In the genomic region with DNA sequence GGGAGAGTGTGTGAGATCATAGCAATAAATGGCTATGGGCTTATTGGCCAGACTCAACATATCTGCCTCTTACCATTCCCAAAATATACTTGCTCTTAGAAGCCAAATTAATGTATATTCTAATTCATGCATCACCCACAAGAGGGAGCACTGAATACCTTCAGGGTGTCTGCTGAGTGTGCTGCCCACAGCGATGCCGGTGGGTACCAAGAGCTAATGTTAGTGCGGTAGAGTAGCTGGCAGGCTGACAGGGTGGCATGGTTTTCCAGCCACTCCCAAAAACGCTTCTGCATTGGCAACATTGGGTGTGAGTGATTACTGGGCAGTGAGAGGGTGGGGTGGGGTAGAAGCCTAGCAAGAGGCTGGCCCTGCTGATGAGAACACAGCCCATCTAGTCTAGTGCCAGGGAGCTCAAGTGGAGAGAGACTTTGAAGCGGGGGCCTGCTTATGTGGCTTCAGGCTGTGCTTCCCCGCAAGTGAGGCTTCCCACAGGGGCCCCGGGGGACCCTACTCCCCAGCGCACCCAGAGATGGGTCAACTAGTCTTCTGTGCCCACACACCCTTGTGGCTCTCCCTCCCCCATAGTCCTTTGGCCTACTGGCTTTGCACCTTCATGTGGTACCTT, we compare ENCODE assay signal across 7 cellular contexts. TPM values are rescaled to one million over a fixed set of nuclear protein-coding genes. Genes with fewer than 3 reads are reported as not detected.
DNase-seq lines count a peak whose midpoint lies in the region; ATAC-seq and TF ChIP-seq lines count a peak whose summit lies in the region.

No MANE protein-coding gene starts in this region.

- H3K23ac ChIP-seq in mesendoderm (ENCODE audit: low read length): no peak overlapping the region

- no peak overlapping the region for H2BK120ac ChIP-seq in mesendoderm (ENCODE audit: low read depth, low read length)

- no peak overlapping the region for H2BK5ac ChIP-seq in mesendoderm (ENCODE audit: low read length)

- H3K18ac ChIP-seq in mesendoderm (ENCODE audit: low read length): no peak overlapping the region

- no peaks in the 10 kb centered on the region for H3K4me1 ChIP-seq in mesendoderm (ENCODE audit: control insufficient read depth, low read depth, low read length)

- no peaks in the 10 kb centered on the region for H3K79me2 ChIP-seq in mesendoderm (ENCODE audit: control insufficient read depth, insufficient read depth, low read length)

- no peaks in the 10 kb centered on the region for H3K27me3 ChIP-seq in mesendoderm (ENCODE audit: insufficient read depth, low read length, poor library complexity)

- no CpG with 5 or more reads among the region's 8 CpGs for WGBS in mesendoderm (ENCODE audit: extremely low coverage, insufficient coverage, low lambda C conversion rate)

- TF ChIP-seq CTCF in GM10248 (IDR thresholded peaks at IDR 0.05; ENCODE audit: control extremely low read depth, extremely low read depth, low read depth, missing control alignments): peak; percentile 15
- TF ChIP-seq CTCF in VCaP (conservative IDR thresholded peaks at IDR 0.05): peak; percentile 70

- H3K27ac ChIP-seq in VCaP (no peak overlapping the region), mesendoderm (ENCODE audit: low read depth, low read length) (no peak overlapping the region)

- H2BK15ac ChIP-seq in mesendoderm (replicated peaks; ENCODE audit: low read depth): no peak overlapping the region

- no peak overlapping the region for H3K4ac ChIP-seq in mesendoderm (ENCODE audit: low read depth, low read length)

- H3K56ac ChIP-seq in mesendoderm (ENCODE audit: low read length): no peak overlapping the region

- H4K5ac ChIP-seq in mesendoderm (ENCODE audit: low read length): no peak overlapping the region

- peak; percentile 47 for DNase-seq in GM10248 (ENCODE audit: extremely low spot score)
- DNase-seq in LHCN-M2 (ENCODE audit: low read depth): peak; percentile 39
- peak; percentile 39 for DNase-seq in mesendoderm
- no peak for DNase-seq in T-helper 9 cell
- no peak for DNase-seq in LoVo (ENCODE audit: low spot score)

- H3K4me2 ChIP-seq in mesendoderm (ENCODE audit: low read length): no peak overlapping the region

- no peaks in the 10 kb centered on the region for H3K36me3 ChIP-seq in mesendoderm (ENCODE audit: control insufficient read depth, insufficient read depth, low read length)

- H3K79me1 ChIP-seq in mesendoderm (ENCODE audit: low read length): no peaks in the 10 kb centered on the region

- no peak overlapping the region for H3K4me3 ChIP-seq in mesendoderm (ENCODE audit: low read length)

- H3K9ac ChIP-seq in mesendoderm (ENCODE audit: low read length): no peak overlapping the region

- POLR2A ChIA-PET in GM10248 (lab: Yijun Ruan, JAX): no interaction called here

- CTCF ChIA-PET in GM10248 (lab: Yijun Ruan, JAX): interaction anchor here (0.9 to 3.9 kb wide), 16 partner anchors 8 to 252 kb away, joined by 3 to 25 read pairs (median 6); no protein-coding TSS in a partner anchor

- H2AK5ac ChIP-seq in mesendoderm (ENCODE audit: low read length): no peak overlapping the region

- H4K8ac ChIP-seq in mesendoderm (ENCODE audit: low read depth, low read length): no peak overlapping the region

- no peak for ATAC-seq in GM19455 (IDR thresholded peaks at IDR 0.05; ENCODE audit: unreplicated experiment)

RNA-seq across cellular contexts. Expression of a gene that starts 9.2 kb away (rescaled TPM):
- 0.06 TPM in 1 of 2 replicates, not detected in the other for total RNA-seq in LHCN-M2 (2014; rRNA removed)
- not detected for polyA plus RNA-seq in LHCN-M2 (2012)
- polyA plus RNA-seq in mesendoderm (2013, experiment 1 of 2): 0.14 TPM
- 0.14 TPM for polyA plus RNA-seq in mesendoderm (2013, experiment 2 of 2)

Comparison
In these comparisons a context has a peak if more than half of its experiments do, and no peak if none do; other contexts are left out.
1. DNase-seq: peak in GM10248 (single experiment), LHCN-M2 (single experiment) and mesendoderm (single experiment); none in T-helper 9 cell (single experiment) and LoVo (single experiment).